Comparison of ENCODE assay signal across 21 cellular contexts in genomic region chr11:19431059-19431398, GRCh38.
"Had no signal": no experiment of that assay in that cellular context is flagged by ENCODE, and none has a peak within 500 bp of the region (broad histone marks: within the 10 kb centered on the region; RNA-seq: fewer than 3 reads in every experiment).

No MANE protein-coding gene starts in this region.

- H3K27ac Mint-ChIP-seq: activated T-helper 17 cell treated with anti-CD3 and anti-CD28 coated beads, Interleukin-2, amount 50 U/mL, for 72 hours; naive thymus-derived CD4-positive, alpha-beta T cell; T-cell; T-helper 2 cell treated with Interferon-gamma antibody and Interleukin-4, amounts not matched to agents 5 μg/mL and 100 μg/mL, for 36 hours had no signal

- H3K4me1 Mint-ChIP-seq: activated T-helper 17 cell treated with anti-CD3 and anti-CD28 coated beads, Interleukin-2, amount 50 U/mL, for 72 hours; naive thymus-derived CD4-positive, alpha-beta T cell; T-cell had no signal

- H3K4me2 ChIP-seq: smooth muscle cell had no signal

- H3K27ac ChIP-seq: parathyroid adenoma, right atrium auricular region, upper lobe of left lung, VCaP had no signal

- H3K27me3 ChIP-seq: right atrium auricular region, upper lobe of left lung had no signal

- H2AFZ ChIP-seq: parathyroid adenoma had no signal

- H3K4me3 Mint-ChIP-seq: activated T-cell treated with anti-CD3 and anti-CD28 coated beads, Interleukin-2, amount 50 U/mL, for 4 hours; activated T-helper 17 cell treated with anti-CD3 and anti-CD28 coated beads, Interleukin-2, amount 50 U/mL, for 72 hours; naive thymus-derived CD4-positive, alpha-beta T cell; T-cell; T-helper 2 cell treated with Interferon-gamma antibody and Interleukin-4, amounts not matched to agents 5 μg/mL and 100 μg/mL, for 36 hours had no signal

- H3K9me3 Mint-ChIP-seq: activated T-cell treated with anti-CD3 and anti-CD28 coated beads, Interleukin-2, amount 50 U/mL, for 4 hours; activated T-helper 17 cell treated with anti-CD3 and anti-CD28 coated beads, Interleukin-2, amount 50 U/mL, for 72 hours; T-cell; T-helper 2 cell treated with Interferon-gamma antibody and Interleukin-4, amounts not matched to agents 5 μg/mL and 100 μg/mL, for 36 hours had no signal

- H3K79me2 ChIP-seq: parathyroid adenoma had no signal

- DNase-seq: activated CD4-positive, alpha-beta T cell treated with anti-CD3 and anti-CD28 coated beads for 48 hours; activated CD4-positive, alpha-beta T cell treated with anti-CD3 and anti-CD28 coated beads, Interleukin-2, amount 50 U/mL, for 48 hours; activated gamma-delta T cell treated with Interleukin-2 at 50 U/mL for 16 hours; activated naive CD4-positive, alpha-beta T cell treated with anti-CD3 and anti-CD28 coated beads, Interleukin-2, amount 50 U/mL, for 16 hours; activated T-cell treated with anti-CD3 and anti-CD28 coated beads, Interleukin-2, amount 50 U/mL, for 4 hours; midbrain; naive thymus-derived CD4-positive, alpha-beta T cell; occipital lobe; stimulated activated CD4-positive, alpha-beta T cell treated with anti-CD3 and anti-CD28 coated beads, Interleukin-15, amount 100 ng/mL, for 24 hours; stimulated activated CD4-positive, alpha-beta T cell treated with anti-CD3 and anti-CD28 coated beads, Interleukin-2, amount 100 ng/mL, for 24 hours; stimulated activated naive CD4-positive, alpha-beta T cell; T-cell; upper lobe of left lung had no signal

- H3K9ac ChIP-seq: parathyroid adenoma had no signal

- H3K4me3 ChIP-seq: right atrium auricular region, smooth muscle cell, upper lobe of left lung had no signal

- H3K36me3 ChIP-seq: right atrium auricular region, upper lobe of left lung had no signal

- H3K9me3 ChIP-seq: right atrium auricular region, upper lobe of left lung had no signal

- ATAC-seq: activated CD4-positive, CD25-positive, alpha-beta regulatory T cell treated with anti-CD3 and anti-CD28 coated beads, Interleukin-2, amount 50 U/mL, for 24 hours; activated T-cell treated with anti-CD3 and anti-CD28 coated beads, Interleukin-2, amount 50 U/mL, for 4 hours; activated T-helper 17 cell treated with anti-CD3 and anti-CD28 coated beads, Interleukin-2, amount 50 U/mL, for 72 hours; esophagus mucosa; naive thymus-derived CD4-positive, alpha-beta T cell; T-cell had no signal

- H3K4me1 ChIP-seq: parathyroid adenoma, upper lobe of left lung had no signal

- H3K36me3 Mint-ChIP-seq: naive thymus-derived CD4-positive, alpha-beta T cell; T-cell had no signal
